Comparison of ENCODE assay signal across 8 cellular contexts in genomic region chr17:8073627-8074485, GRCh38. TPM values are rescaled to one million over a fixed set of nuclear protein-coding genes. Genes with fewer than 3 reads are reported as not detected.
DNase-seq lines count a peak whose midpoint lies in the region; ATAC-seq, FAIRE-seq and TF ChIP-seq lines count a peak whose summit lies in the region.

No MANE protein-coding gene starts in this region.

- H3K36me3 ChIP-seq in pancreas = no peaks in the 10 kb centered on the region

- no peak overlapping the region for H3K27ac Mint-ChIP-seq in type B pancreatic cell

- peak; percentile 90 to 94 (median 90) for ATAC-seq in pancreas
- ATAC-seq in GM19328 (IDR thresholded peaks at IDR 0.05; ENCODE audit: unreplicated experiment) = no peak

- H3K9me3 ChIP-seq in pancreas = no peaks in the 10 kb centered on the region

- no peak overlapping the region for H3K27ac ChIP-seq in pancreas

- peaks cover 0 to 24% (median 10%) of the 10 kb centered on the region in 4 donors for H3K27me3 ChIP-seq in pancreas

- DNase-seq in DMS53 (lab: John Stamatoyannopoulos, UW) = peak; percentile 90
- peak; percentile 58 for DNase-seq in HT-29 (ENCODE audit: low spot score)
- DNase-seq in RKO (ENCODE audit: low spot score) = peak; percentile 71
- DNase-seq in activated effector memory CD4-positive, alpha-beta T cell treated with Interleukin-2 at 50 U/mL for 16 hours = peak; percentile 72
- peak; percentile 86 for DNase-seq in germinal center (ENCODE audit: low spot score)
- peak; percentile 62 to 94 (median 80) for DNase-seq in pancreas
- peak; percentile 80 for DNase-seq in type B pancreatic cell (ENCODE audit: extremely low spot score, unreplicated experiment)

- no peak overlapping the region for H3K4me3 ChIP-seq in pancreas

- H3K27me3 Mint-ChIP-seq in type B pancreatic cell = peaks cover 94% of the 10 kb centered on the region

- intact Hi-C loops in pancreas (cut with DNase I) = no loop called here

- H3K4me1 ChIP-seq in pancreas = no peaks in the 10 kb centered on the region

- H3K36me3 Mint-ChIP-seq in type B pancreatic cell = no peaks in the 10 kb centered on the region

- 4 to 5% methylated on average over 22 to 28 of the region's 28 CpGs for WGBS in pancreas, 2 donors

- H3K9me3 Mint-ChIP-seq in type B pancreatic cell = no peaks in the 10 kb centered on the region

- TF ChIP-seq CTCF in pancreas (IDR thresholded peaks at IDR 0.05) = peak; percentile 87 to 91 (median 88)
- TF ChIP-seq CTCF in type B pancreatic cell (conservative IDR thresholded peaks at IDR 0.05) = peak; percentile 92

- FAIRE-seq in pancreas (lab: Jason Lieb, UNC) = no peak

- peaks cover 8% of the 10 kb centered on the region for H3K4me1 Mint-ChIP-seq in type B pancreatic cell (ENCODE audit: unreplicated experiment)

- H3K4me3 Mint-ChIP-seq in type B pancreatic cell = peak overlapping the region; percentile 82

RNA-seq across cellular contexts. Expression of gene ALOX12B, which starts 13.7 kb away (rescaled TPM):
- 0.97 TPM in 1 of 2 replicates, not detected in the other for total RNA-seq in HT-29 (2014; rRNA removed; shearing (Covaris generic))
- under 1 TPM in 1 of 6 donors, not detected in 5; 0.31 TPM for total RNA-seq in pancreas
- polyA plus RNA-seq in pancreas = under 1 TPM in 1 of 2 donors, not detected in 1; 0.16 TPM
- not detected in 2 replicates for total RNA-seq in type B pancreatic cell (ENCODE audit: low replicate concordance)

RNA-seq across cellular contexts. Expression of gene ALOX15B, which starts 35.0 kb away (rescaled TPM):
- total RNA-seq in HT-29 (2014; rRNA removed; shearing (Covaris generic)) = not detected in 2 replicates
- total RNA-seq in pancreas (1 to 10 TPM in 1 of 6 donors, under 1 TPM in 4, not detected in 1; 0.09 to 4.7 (median 0.37) TPM), type B pancreatic cell (ENCODE audit: low replicate concordance) (not detected in 2 replicates)
- under 1 TPM; 0.05 to 0.19 TPM for polyA plus RNA-seq in pancreas

RNA-seq across cellular contexts. Expression of gene ALOXE3, which starts 44.5 kb away (rescaled TPM):
- not detected in 2 replicates for total RNA-seq in HT-29 (2014; rRNA removed; shearing (Covaris generic))
- total RNA-seq in pancreas = not detected
- polyA plus RNA-seq in pancreas = under 1 TPM in 1 of 2 donors, not detected in 1; 0.35 TPM
- 0.14 TPM in 1 of 2 replicates, not detected in the other for total RNA-seq in type B pancreatic cell (ENCODE audit: low replicate concordance)

RNA-seq across cellular contexts. Expression of gene HES7, which starts 50.0 kb away (rescaled TPM):
- total RNA-seq in HT-29 (2014; rRNA removed; shearing (Covaris generic)) = 0.61 and 0.76 TPM in 2 replicates
- total RNA-seq in pancreas (not detected), type B pancreatic cell (ENCODE audit: low replicate concordance) (0.46 TPM in 1 of 2 replicates, not detected in the other)
- polyA plus RNA-seq in pancreas = under 1 TPM; 0.08 to 0.16 TPM
